ENCODE assay signal across 19 cellular contexts in the genomic region with DNA sequence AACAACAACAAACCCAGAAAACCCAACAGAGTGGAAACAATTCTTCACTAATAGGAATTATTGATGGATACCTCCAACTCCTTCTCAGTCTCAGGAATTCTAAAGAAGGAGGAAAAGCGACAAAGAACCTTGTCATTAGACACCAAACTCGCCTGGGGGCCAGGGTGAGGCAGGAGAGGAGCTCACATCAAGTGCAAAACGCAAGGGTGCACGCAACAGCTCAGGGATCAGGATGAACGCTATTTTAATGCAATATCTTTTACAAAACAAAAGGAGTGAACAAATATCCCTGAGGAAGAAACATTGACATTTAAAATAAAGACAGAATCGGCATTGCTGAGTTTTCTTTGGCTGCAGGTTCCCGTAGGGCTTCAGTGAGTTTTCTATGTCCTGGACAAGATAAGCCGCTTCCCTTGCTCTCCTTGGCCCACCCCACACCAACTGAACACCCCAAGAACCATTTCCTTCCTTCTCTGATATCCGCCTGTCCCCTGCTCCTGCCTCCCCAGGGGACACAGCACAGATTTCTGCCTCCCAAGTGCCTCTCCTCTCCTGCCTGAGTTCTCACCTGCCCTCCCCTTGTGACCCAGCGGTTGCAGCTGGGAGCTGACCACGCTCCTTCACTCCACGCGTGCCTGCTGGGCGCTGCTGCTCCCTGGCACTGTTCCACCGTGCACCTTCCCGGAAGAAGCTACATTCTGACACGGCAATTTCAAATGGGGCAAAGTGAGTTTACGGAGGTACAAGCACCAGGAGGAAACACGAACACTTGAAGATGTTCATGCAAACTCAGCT.
DNase-seq lines count a peak whose midpoint lies in the region; ATAC-seq and TF ChIP-seq lines count a peak whose summit lies in the region.
"Had no signal": no experiment of that assay in that cellular context is flagged by ENCODE, and none has a peak within 500 bp of the region (broad histone marks: within the 10 kb centered on the region; RNA-seq: fewer than 3 reads in every experiment).

No MANE protein-coding gene starts in this region.

- no peaks in the 10 kb centered on the region for H3K27me3 ChIP-seq in psoas muscle (ENCODE audit: insufficient read depth in 3 of 3, low read length in 2 of 3)
- H3K27me3 ChIP-seq: gastrocnemius medialis had no signal

- H3K9me3 ChIP-seq in psoas muscle = no peaks in the 10 kb centered on the region
- H3K9me3 ChIP-seq: gastrocnemius medialis, spleen had no signal

- H3K4me1 ChIP-seq in psoas muscle = peaks cover 15% of the 10 kb centered on the region

- no peak overlapping the region for H3K27ac ChIP-seq in psoas muscle
- H3K27ac ChIP-seq: gastrocnemius medialis, spleen had no signal

- ATAC-seq in activated T-cell treated with anti-CD3 and anti-CD28 coated beads, Interleukin-2, amount 50 U/mL, for 72 hours (replicated peaks in 1 of 2) = no peak
- ATAC-seq in stimulated activated naive B cell treated with anti-CD40 and anti-IgM and Interleukin-4, amounts not matched to agents 10 μg/mL and 1 μg/mL and 100 μg/mL, for 72 hours (replicated peaks) = no peak
- ATAC-seq in psoas muscle (no peak), HG02588 (IDR thresholded peaks at IDR 0.05; ENCODE audit: unreplicated experiment) (no peak)
- ATAC-seq: gastrocnemius medialis, left ventricle myocardium superior had no signal

- intact Hi-C loops in psoas muscle (cut with DNase I) = no loop called here

- H3K4me1 Mint-ChIP-seq in activated T-cell treated with anti-CD3 and anti-CD28 coated beads, Interleukin-2, amount 50 U/mL, for 72 hours (ENCODE audit: low read depth) = peaks cover 47% of the 10 kb centered on the region
- peaks cover 38 to 58% of the 10 kb centered on the region in 2 donors for H3K4me1 Mint-ChIP-seq in stimulated activated naive B cell treated with anti-CD40 and anti-IgM and Interleukin-4, amounts not matched to agents 10 μg/mL and 1 μg/mL and 100 μg/mL, for 72 hours

- no peak overlapping the region for H3K4me3 ChIP-seq in psoas muscle
- H3K4me3 ChIP-seq: gastrocnemius medialis, spleen had no signal

- peak overlapping the region; percentile 42 to 43 for H3K4me3 Mint-ChIP-seq in activated T-cell treated with anti-CD3 and anti-CD28 coated beads, Interleukin-2, amount 50 U/mL, for 72 hours
- peak overlapping the region in 1 of 2 donors; percentile 47 for H3K4me3 Mint-ChIP-seq in stimulated activated naive B cell treated with anti-CD40 and anti-IgM and Interleukin-4, amounts not matched to agents 10 μg/mL and 1 μg/mL and 100 μg/mL, for 72 hours

- no peak overlapping the region for H3K27ac Mint-ChIP-seq in activated T-cell treated with anti-CD3 and anti-CD28 coated beads, Interleukin-2, amount 50 U/mL, for 72 hours
- H3K27ac Mint-ChIP-seq in stimulated activated naive B cell treated with anti-CD40 and anti-IgM and Interleukin-4, amounts not matched to agents 10 μg/mL and 1 μg/mL and 100 μg/mL, for 72 hours = peak overlapping the region; percentile 16

- peaks cover 0 to 3% of the 10 kb centered on the region in 2 donors for H3K36me3 Mint-ChIP-seq in activated T-cell treated with anti-CD3 and anti-CD28 coated beads, Interleukin-2, amount 50 U/mL, for 72 hours (ENCODE audit: insufficient read depth in 2 of 2)
- no peaks in the 10 kb centered on the region for H3K36me3 Mint-ChIP-seq in stimulated activated naive B cell treated with anti-CD40 and anti-IgM and Interleukin-4, amounts not matched to agents 10 μg/mL and 1 μg/mL and 100 μg/mL, for 72 hours

- 84 to 85% (median 85%) methylated on average over 19 of the region's 19 CpGs for WGBS in psoas muscle, 3 donors

- TF ChIP-seq CTCF in psoas muscle (IDR thresholded peaks at IDR 0.05) = no peak

- no peaks in the 10 kb centered on the region for H3K36me3 ChIP-seq in psoas muscle (ENCODE audit: insufficient read depth in 1 of 2, low read depth in 1 of 2)
- H3K36me3 ChIP-seq: gastrocnemius medialis, spleen had no signal

- no peak for DNase-seq in activated T-cell treated with anti-CD3 and anti-CD28 coated beads, Interleukin-2, amount 50 U/mL, for 72 hours
- DNase-seq in activated T-cell treated with anti-CD3 and anti-CD28 coated beads, Interleukin-2, amount 50 U/mL, for 1 hour = no peak
- DNase-seq in RPMI8226 (peak; percentile 85), kidney tubule cell (ENCODE audit: low spot score) (peak; percentile 20), activated gamma-delta T cell treated with Interleukin-2 at 50 U/mL for 16 hours (no peak), psoas muscle (no peak)
- DNase-seq in stimulated activated naive B cell treated with anti-CD40 and anti-IgM and Interleukin-4, amounts not matched to agents 10 μg/mL and 1 μg/mL and 100 μg/mL, for 72 hours = no peak
- DNase-seq: activated CD8-positive, alpha-beta memory T cell treated with anti-CD3 and anti-CD28 coated beads, Interleukin-2, amount 50 U/mL, for 48 hours; COR-L47; cortex of kidney; EL; gastrocnemius medialis; left ventricle myocardium superior; NCI-H1436; NCI-H345; NK-92 treated with Interleukin-12 subunit alpha and Interleukin-12 subunit beta, amount 100 ng/mL, for 24 hours; spleen; stimulated activated naive CD4-positive, alpha-beta T cell treated with Interleukin-2 at 50 U/mL for 16 hours had no signal

- no peaks in the 10 kb centered on the region for H3K27me3 Mint-ChIP-seq in activated T-cell treated with anti-CD3 and anti-CD28 coated beads, Interleukin-2, amount 50 U/mL, for 72 hours (ENCODE audit: low read depth)
- peaks cover 34 to 58% of the 10 kb centered on the region in 2 donors for H3K27me3 Mint-ChIP-seq in stimulated activated naive B cell treated with anti-CD40 and anti-IgM and Interleukin-4, amounts not matched to agents 10 μg/mL and 1 μg/mL and 100 μg/mL, for 72 hours

- no peaks in the 10 kb centered on the region for H3K9me3 Mint-ChIP-seq in activated T-cell treated with anti-CD3 and anti-CD28 coated beads, Interleukin-2, amount 50 U/mL, for 72 hours
- H3K9me3 Mint-ChIP-seq in stimulated activated naive B cell treated with anti-CD40 and anti-IgM and Interleukin-4, amounts not matched to agents 10 μg/mL and 1 μg/mL and 100 μg/mL, for 72 hours = no peaks in the 10 kb centered on the region

Comparison
In these comparisons a context has a peak if more than half of its experiments do, and no peak if none do; other contexts are left out.
1. DNase-seq: peak in RPMI8226 (single experiment) and kidney tubule cell (single experiment); none in activated T-cell treated with anti-CD3 and anti-CD28 coated beads, Interleukin-2, amount 50 U/mL, for 72 hours (0 of 2), activated T-cell treated with anti-CD3 and anti-CD28 coated beads, Interleukin-2, amount 50 U/mL, for 1 hour (single experiment), stimulated activated naive B cell treated with anti-CD40 and anti-IgM and Interleukin-4, amounts not matched to agents 10 μg/mL and 1 μg/mL and 100 μg/mL, for 72 hours (single experiment), activated gamma-delta T cell treated with Interleukin-2 at 50 U/mL for 16 hours (single experiment) and psoas muscle (0 of 2).